In the genomic region with DNA sequence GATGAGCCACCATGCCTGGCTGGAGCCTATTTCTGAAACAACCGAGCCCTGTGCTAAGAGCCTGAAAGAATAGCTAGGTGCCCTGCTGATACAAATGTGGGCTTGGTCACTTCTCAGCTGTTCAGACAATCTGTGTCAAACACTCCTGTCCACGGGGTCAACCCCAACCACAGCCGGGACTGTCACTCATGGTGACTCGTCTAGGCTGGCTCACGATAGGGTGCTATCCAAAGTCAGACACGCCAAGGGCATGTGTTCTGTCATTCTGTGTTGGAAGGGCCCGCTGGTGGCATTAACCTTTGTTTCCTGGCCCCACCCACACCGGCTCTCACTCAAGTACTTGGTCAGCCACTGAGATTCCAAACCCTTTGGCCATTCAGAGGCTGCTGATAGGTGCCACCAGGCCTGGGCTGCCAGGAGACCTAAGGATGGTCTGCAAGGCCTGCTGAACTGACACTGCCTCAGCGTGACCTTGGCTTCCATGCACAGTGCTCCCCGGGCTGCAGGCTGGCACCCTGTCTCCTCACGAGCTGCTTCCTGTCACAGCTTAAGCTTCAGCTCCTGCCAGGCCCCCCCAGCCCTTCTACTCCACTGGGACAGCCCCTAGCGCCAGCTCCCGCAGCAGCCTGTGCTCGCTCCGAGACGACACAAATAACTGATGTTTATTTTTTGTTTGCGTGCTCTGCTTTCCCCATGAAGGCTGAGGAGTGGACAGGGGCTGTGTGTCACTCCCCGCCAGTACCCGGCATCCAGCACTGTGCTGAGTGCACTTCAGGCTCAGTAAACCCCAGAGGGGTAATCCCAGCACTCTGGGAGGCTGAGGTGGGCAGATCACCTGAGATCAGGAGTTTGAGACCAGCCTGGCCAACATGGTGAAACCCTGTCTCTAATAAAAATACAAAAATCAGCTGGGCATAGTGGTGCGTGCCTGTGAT, we compare ENCODE assay signal across 8 cellular contexts. TPM values are rescaled to one million over a fixed set of nuclear protein-coding genes. Genes with fewer than 3 reads are reported as not detected.
DNase-seq lines count a peak whose midpoint lies in the region; ATAC-seq, FAIRE-seq and TF ChIP-seq lines count a peak whose summit lies in the region.

No MANE protein-coding gene starts in this region.

- H2AK5ac ChIP-seq in mesendoderm (ENCODE audit: low read length) = no peak overlapping the region

- H3K9me3 Mint-ChIP-seq in MCF 10A (ENCODE audit: unreplicated experiment) = no peaks in the 10 kb centered on the region
- no peaks in the 10 kb centered on the region for H3K9me3 Mint-ChIP-seq in activated CD4-positive, alpha-beta T cell treated with anti-CD3 and anti-CD28 coated beads, Interleukin-2, amount 10 ng/mL, durations not matched to agents 24 days and 14 days

- no peak overlapping the region for H2BK5ac ChIP-seq in mesendoderm (ENCODE audit: low read length)

- H3K4me3 ChIP-seq in breast epithelium (no peak overlapping the region), heart right ventricle (peak overlapping the region in 2 of 10 donors; percentile 5 to 27), upper lobe of left lung (peak overlapping the region in 2 of 4 donors; percentile 13), mesendoderm (ENCODE audit: low read length) (no peak overlapping the region)

- CTCF ChIA-PET in MCF 10A (lab: Yijun Ruan, JAX) = interaction anchor here (0.5 to 3.2 kb wide), 7 partner anchors 10 to 861 kb away, joined by 3 to 19 read pairs (median 4); no protein-coding TSS in a partner anchor

- H3K79me1 ChIP-seq in mesendoderm (ENCODE audit: low read length) = no peaks in the 10 kb centered on the region

- H3K9me3 ChIP-seq in breast epithelium (no peaks in the 10 kb centered on the region), heart right ventricle (no peaks in the 10 kb centered on the region), upper lobe of left lung (no peaks in the 10 kb centered on the region)

- H3K27me3 ChIP-seq in breast epithelium (no peaks in the 10 kb centered on the region), heart right ventricle (no peaks in the 10 kb centered on the region), upper lobe of left lung (no peaks in the 10 kb centered on the region), mesendoderm (ENCODE audit: insufficient read depth, low read length, poor library complexity) (no peaks in the 10 kb centered on the region)

- H3K4ac ChIP-seq in mesendoderm (ENCODE audit: low read depth, low read length) = no peak overlapping the region

- H4K8ac ChIP-seq in mesendoderm (ENCODE audit: low read depth, low read length) = no peak overlapping the region

- no peak overlapping the region for H3K23ac ChIP-seq in mesendoderm (ENCODE audit: low read length)

- no peak overlapping the region for H3K56ac ChIP-seq in mesendoderm (ENCODE audit: low read length)

- no peak overlapping the region for H2BK15ac ChIP-seq in mesendoderm (replicated peaks; ENCODE audit: low read depth)

- H3K79me2 ChIP-seq in mesendoderm (ENCODE audit: control insufficient read depth, insufficient read depth, low read length) = no peaks in the 10 kb centered on the region

- DNase-seq in breast epithelium (ENCODE audit: low spot score in 2 of 2) (no peak), MCF 10A (ENCODE audit: unreplicated experiment) (no peak), heart right ventricle (peak; percentile 65 to 76), upper lobe of left lung (peak in 1 of 2 donors; percentile 61), H54 (ENCODE audit: insufficient read length, low spot score) (no peak), NCI-H2081 treated with DMSO at 0.1 percent for 48 hours (lab: John Stamatoyannopoulos, UW) (no peak), mesendoderm (no peak)
- peak; percentile 86 for DNase-seq in activated CD4-positive, alpha-beta T cell treated with anti-CD3 and anti-CD28 coated beads, Interleukin-2, amount 10 ng/mL, durations not matched to agents 24 days and 14 days

- H3K4me1 ChIP-seq in breast epithelium (peaks cover 23 to 42% of the 10 kb centered on the region in 2 donors), heart right ventricle (peaks cover 61 to 100% (median 93%) of the 10 kb centered on the region in 9 donors), upper lobe of left lung (peaks cover 91 to 98% (median 92%) of the 10 kb centered on the region in 4 donors), mesendoderm (ENCODE audit: control insufficient read depth, low read depth, low read length) (no peaks in the 10 kb centered on the region)

- H3K4me2 ChIP-seq in mesendoderm (ENCODE audit: low read length) = no peak overlapping the region

- no peak overlapping the region for H4K5ac ChIP-seq in mesendoderm (ENCODE audit: low read length)

- no peaks in the 10 kb centered on the region for H3K27me3 Mint-ChIP-seq in MCF 10A (ENCODE audit: insufficient read depth, unreplicated experiment)
- no peaks in the 10 kb centered on the region for H3K27me3 Mint-ChIP-seq in activated CD4-positive, alpha-beta T cell treated with anti-CD3 and anti-CD28 coated beads, Interleukin-2, amount 10 ng/mL, durations not matched to agents 24 days and 14 days

- intact Hi-C loops in breast epithelium (cut with DNase I; ENCODE audit: low total_unique reads) = loop anchor here (10.0 kb wide), 1 partner anchor 156 kb away; a partner anchor contains a TSS
- intact Hi-C loops in MCF 10A (cut with micrococcal nuclease) = no loop called here
- intact Hi-C loops in activated CD4-positive, alpha-beta T cell treated with anti-CD3 and anti-CD28 coated beads, Interleukin-2, amount 10 ng/mL, durations not matched to agents 24 days and 14 days (cut with micrococcal nuclease) = loop anchor here (1.0 kb wide), 3 partner anchors 7 to 20 kb away; a partner anchor contains a TSS
- intact Hi-C loops in heart right ventricle (cut with DNase I) = no loop called here

- H3K27ac Mint-ChIP-seq in MCF 10A (ENCODE audit: low read depth, unreplicated experiment) = no peak overlapping the region
- peak overlapping the region; percentile 96 for H3K27ac Mint-ChIP-seq in activated CD4-positive, alpha-beta T cell treated with anti-CD3 and anti-CD28 coated beads, Interleukin-2, amount 10 ng/mL, durations not matched to agents 24 days and 14 days

- TF ChIP-seq POLR2A in breast epithelium (IDR thresholded peaks at IDR 0.05) (no peak), upper lobe of left lung (IDR thresholded peaks at IDR 0.05) (no peak), H54 (IDR thresholded peaks at IDR 0.05; ENCODE audit: low read depth, low read length) (no peak)

- no TSS peak for BruUV-seq in MCF 10A (replicated peaks; lab: Mats Ljungman, UMichigan)

- H3K9ac ChIP-seq in mesendoderm (ENCODE audit: low read length) = no peak overlapping the region

- TF ChIP-seq EP300 in upper lobe of left lung (IDR thresholded peaks at IDR 0.05) = no peak

- no peak overlapping the region for H3K4me3 Mint-ChIP-seq in MCF 10A (ENCODE audit: unreplicated experiment)
- peak overlapping the region; percentile 79 for H3K4me3 Mint-ChIP-seq in activated CD4-positive, alpha-beta T cell treated with anti-CD3 and anti-CD28 coated beads, Interleukin-2, amount 10 ng/mL, durations not matched to agents 24 days and 14 days

- no peak overlapping the region for H2BK120ac ChIP-seq in mesendoderm (ENCODE audit: low read depth, low read length)

- TF ChIP-seq CTCF in breast epithelium (IDR thresholded peaks at IDR 0.05) (no peak), MCF 10A (IDR thresholded peaks at IDR 0.05; ENCODE audit: unreplicated experiment) (no peak), heart right ventricle (IDR thresholded peaks at IDR 0.05) (no peak), upper lobe of left lung (IDR thresholded peaks at IDR 0.05) (no peak)

- 50 to 55% methylated on average over 20 of the region's 20 CpGs for WGBS in heart right ventricle, 2 donors
- 42 to 72% methylated on average over 20 of the region's 20 CpGs for WGBS in upper lobe of left lung, 2 donors
- WGBS in mesendoderm (ENCODE audit: extremely low coverage, insufficient coverage, low lambda C conversion rate) = no CpG with 5 or more reads among the region's 20 CpGs

- FAIRE-seq in H54 (lab: Jason Lieb, UNC) = no peak

- POLR2A ChIA-PET in MCF 10A (lab: Yijun Ruan, JAX) = interaction anchor here (4.9 to 7.8 kb wide), 2 partner anchors 10 to 18 kb away, joined by 38 to 79 read pairs; a partner anchor contains a TSS

- H3K27ac ChIP-seq in breast epithelium (peak overlapping the region; percentile 6 to 52), heart right ventricle (peak overlapping the region; percentile 70 to 96 (median 87)), upper lobe of left lung (peak overlapping the region; percentile 82 to 95 (median 88)), mesendoderm (ENCODE audit: low read depth, low read length) (no peak overlapping the region)

- H3K36me3 Mint-ChIP-seq in MCF 10A (ENCODE audit: insufficient read depth, unreplicated experiment) = peaks cover 28% of the 10 kb centered on the region
- H3K36me3 Mint-ChIP-seq in activated CD4-positive, alpha-beta T cell treated with anti-CD3 and anti-CD28 coated beads, Interleukin-2, amount 10 ng/mL, durations not matched to agents 24 days and 14 days (ENCODE audit: low read depth) = peaks cover 55% of the 10 kb centered on the region

- peak; percentile 21 to 78 (median 53) for ATAC-seq in heart right ventricle
- ATAC-seq in upper lobe of left lung (ENCODE audit: low FRiP score in 2 of 2) = no peak

- peaks cover 27% of the 10 kb centered on the region for H3K4me1 Mint-ChIP-seq in MCF 10A (ENCODE audit: insufficient read depth, unreplicated experiment)
- peaks cover 73% of the 10 kb centered on the region for H3K4me1 Mint-ChIP-seq in activated CD4-positive, alpha-beta T cell treated with anti-CD3 and anti-CD28 coated beads, Interleukin-2, amount 10 ng/mL, durations not matched to agents 24 days and 14 days

- no peak overlapping the region for H3K18ac ChIP-seq in mesendoderm (ENCODE audit: low read length)

- H3K36me3 ChIP-seq in breast epithelium (no peaks in the 10 kb centered on the region), heart right ventricle (peaks cover 0 to 65% (median 15%) of the 10 kb centered on the region in 9 donors), upper lobe of left lung (peaks cover 4 to 42% (median 15%) of the 10 kb centered on the region in 4 donors), mesendoderm (ENCODE audit: control insufficient read depth, insufficient read depth, low read length) (no peaks in the 10 kb centered on the region)

RNA-seq across cellular contexts. Expression of a gene that starts 14.3 kb away (rescaled TPM):
- total RNA-seq in breast epithelium (10 to 100 TPM in 1 of 3 donors, 1 to 10 TPM in 1, not detected in 1; 5.9 to 14.9 TPM), MCF 10A (2022) (3.0 and 3.7 TPM in 2 replicates), heart right ventricle (1 to 10 TPM in 1 of 10 donors, under 1 TPM in 9; 0.04 to 1.3 (median 0.27) TPM), upper lobe of left lung (10 to 100 TPM; 21.6 to 62.4 (median 26.0) TPM)
- 0.05 TPM in 2 replicates for total RNA-seq in activated CD4-positive, alpha-beta T cell treated with anti-CD3 and anti-CD28 coated beads, Interleukin-2, amount 10 ng/mL, durations not matched to agents 24 days and 14 days
- under 1 TPM; 0.17 to 0.37 TPM for polyA plus RNA-seq in heart right ventricle
- 3.2 TPM for polyA plus RNA-seq in mesendoderm (2013, experiment 1 of 2)
- polyA plus RNA-seq in mesendoderm (2013, experiment 2 of 2) = 3.4 TPM

RNA-seq across cellular contexts. Expression of a gene that starts 19.7 kb away (rescaled TPM):
- 10 to 100 TPM; 26.9 to 45.4 (median 31.2) TPM for total RNA-seq in breast epithelium
- 67.9 and 80.6 TPM in 2 replicates for total RNA-seq in MCF 10A (2022)
- total RNA-seq in activated CD4-positive, alpha-beta T cell treated with anti-CD3 and anti-CD28 coated beads, Interleukin-2, amount 10 ng/mL, durations not matched to agents 24 days and 14 days = 93.0 and 101 TPM in 2 replicates
- 10 to 100 TPM; 30.7 to 73.1 (median 43.9) TPM for total RNA-seq in heart right ventricle
- polyA plus RNA-seq in heart right ventricle = 10 to 100 TPM; 26.0 to 39.7 TPM
- 100 to 1,000 TPM in 4 of 6 donors, 10 to 100 TPM in 2; 43.0 to 167 (median 103) TPM for total RNA-seq in upper lobe of left lung
- polyA plus RNA-seq in mesendoderm (2013, experiment 1 of 2) = 21.1 TPM
- polyA plus RNA-seq in mesendoderm (2013, experiment 2 of 2) = 21.9 TPM

RNA-seq across cellular contexts. Expression of a gene that starts 48.4 kb away (rescaled TPM):
- total RNA-seq in breast epithelium = 10 to 100 TPM; 11.4 to 19.0 (median 14.8) TPM
- 29.2 and 33.1 TPM in 2 replicates for total RNA-seq in MCF 10A (2022)
- total RNA-seq in activated CD4-positive, alpha-beta T cell treated with anti-CD3 and anti-CD28 coated beads, Interleukin-2, amount 10 ng/mL, durations not matched to agents 24 days and 14 days = 36.7 and 39.1 TPM in 2 replicates
- 10 to 100 TPM in 2 of 10 donors, 1 to 10 TPM in 8; 5.8 to 12.5 (median 8.1) TPM for total RNA-seq in heart right ventricle
- 10 to 100 TPM in 1 of 2 donors, 1 to 10 TPM in 1; 9.9 to 10.7 TPM for polyA plus RNA-seq in heart right ventricle
- total RNA-seq in upper lobe of left lung = 10 to 100 TPM; 15.4 to 47.1 (median 24.4) TPM
- 46.1 TPM for polyA plus RNA-seq in mesendoderm (2013, experiment 1 of 2)
- polyA plus RNA-seq in mesendoderm (2013, experiment 2 of 2) = 44.6 TPM

RNA-seq across cellular contexts. Expression of a gene that starts 55.7 kb away (rescaled TPM):
- total RNA-seq in breast epithelium (10 to 100 TPM in 2 of 3 donors, 1 to 10 TPM in 1; 7.7 to 16.1 (median 14.0) TPM), MCF 10A (2022) (4.9 and 6.8 TPM in 2 replicates), heart right ventricle (10 to 100 TPM in 2 of 10 donors, 1 to 10 TPM in 8; 4.6 to 11.3 (median 8.1) TPM), upper lobe of left lung (10 to 100 TPM; 19.0 to 84.7 (median 29.2) TPM)
- total RNA-seq in activated CD4-positive, alpha-beta T cell treated with anti-CD3 and anti-CD28 coated beads, Interleukin-2, amount 10 ng/mL, durations not matched to agents 24 days and 14 days = 63.5 and 67.3 TPM in 2 replicates
- 10 to 100 TPM in 1 of 2 donors, 1 to 10 TPM in 1; 7.8 to 19.9 TPM for polyA plus RNA-seq in heart right ventricle
- polyA plus RNA-seq in mesendoderm (2013, experiment 1 of 2) = 10.2 TPM
- 10.2 TPM for polyA plus RNA-seq in mesendoderm (2013, experiment 2 of 2)

RNA-seq across cellular contexts. Expression of a gene that starts 58.3 kb away (rescaled TPM):
- total RNA-seq in breast epithelium = 10 to 100 TPM; 20.0 to 22.1 (median 21.2) TPM
- 28.7 and 29.9 TPM in 2 replicates for total RNA-seq in MCF 10A (2022)
- 22.5 and 23.1 TPM in 2 replicates for total RNA-seq in activated CD4-positive, alpha-beta T cell treated with anti-CD3 and anti-CD28 coated beads, Interleukin-2, amount 10 ng/mL, durations not matched to agents 24 days and 14 days
- 10 to 100 TPM; 12.4 to 17.7 (median 16.0) TPM for total RNA-seq in heart right ventricle
- 10 to 100 TPM; 14.8 to 18.6 TPM for polyA plus RNA-seq in heart right ventricle
- total RNA-seq in upper lobe of left lung = 10 to 100 TPM; 24.6 to 59.2 (median 33.3) TPM
- polyA plus RNA-seq in mesendoderm (2013, experiment 1 of 2) = 5.1 TPM
- 5.4 TPM for polyA plus RNA-seq in mesendoderm (2013, experiment 2 of 2)

Comparison
In these comparisons a context has a peak if more than half of its experiments do, and no peak if none do; other contexts are left out.
1. intact Hi-C loops: an anchor here in breast epithelium (10.0 kb wide) and activated CD4-positive, alpha-beta T cell treated with anti-CD3 and anti-CD28 coated beads, Interleukin-2, amount 10 ng/mL, durations not matched to agents 24 days and 14 days (1.0 kb wide); none called in MCF 10A and heart right ventricle.
2. DNase-seq: peak in activated CD4-positive, alpha-beta T cell treated with anti-CD3 and anti-CD28 coated beads, Interleukin-2, amount 10 ng/mL, durations not matched to agents 24 days and 14 days (single experiment) and heart right ventricle (2 of 2); none in breast epithelium (0 of 2), MCF 10A (single experiment), H54 (single experiment), NCI-H2081 treated with DMSO at 0.1 percent for 48 hours (single experiment) and mesendoderm (single experiment).
3. ATAC-seq: peak in heart right ventricle (8 of 8); none in upper lobe of left lung (0 of 2).